Comparison of ENCODE assay signal across 11 cellular contexts in genomic region chr18:37391698-37392548, GRCh38.
DNase-seq lines count a peak whose midpoint lies in the region; ATAC-seq and TF ChIP-seq lines count a peak whose summit lies in the region.
"Had no signal": no experiment of that assay in that cellular context is flagged by ENCODE, and none has a peak within 500 bp of the region (broad histone marks: within the 10 kb centered on the region; RNA-seq: fewer than 3 reads in every experiment).

No MANE protein-coding gene starts in this region.

- H3K4me1 ChIP-seq in mucosa of descending colon (ENCODE audit: low read depth): no peaks in the 10 kb centered on the region

- DNase-seq in dorsolateral prefrontal cortex (peak in 1 of 10 donors; percentile 59), mucosa of descending colon (no peak), NCI-H510A (lab: John Stamatoyannopoulos, UW) (no peak), HT-29 (ENCODE audit: low spot score) (no peak), left cardiac atrium (no peak)
- DNase-seq: SIG-M5 had no signal

- H3K27ac ChIP-seq in dorsolateral prefrontal cortex: peak overlapping the region in 58 of 59 donors; percentile 30 to 91 (median 82)
- H3K27ac ChIP-seq: vagina had no signal

- H3K4me3 ChIP-seq in dorsolateral prefrontal cortex (peak overlapping the region in 3 of 59 donors; percentile 1 to 14 (median 10)), mucosa of descending colon (no peak overlapping the region)
- H3K4me3 ChIP-seq: vagina had no signal

- peak; percentile 65 for ATAC-seq in GM18498 (IDR thresholded peaks at IDR 0.05; ENCODE audit: unreplicated experiment)
- ATAC-seq in GM21390 (IDR thresholded peaks at IDR 0.05; ENCODE audit: unreplicated experiment): peak; percentile 69
- peak; percentile 68 for ATAC-seq in HG03108 (IDR thresholded peaks at IDR 0.05; ENCODE audit: unreplicated experiment)
- no peak for ATAC-seq in mucosa of descending colon
- no peak for ATAC-seq in left cardiac atrium
- ATAC-seq: activated naive CD4-positive, alpha-beta T cell treated with anti-CD3 and anti-CD28 coated beads, Interleukin-2, amount 50 U/mL, for 72 hours had no signal

- peaks cover 9% of the 10 kb centered on the region for H3K9me3 ChIP-seq in mucosa of descending colon

- TF ChIP-seq CTCF in dorsolateral prefrontal cortex (IDR thresholded peaks at IDR 0.05 in 54 of 56, conservative IDR thresholded peaks at IDR 0.05 in 2 of 56; ENCODE audit: low read depth in 1 of 56, partially characterized antibody in 56 of 56) (no peak), mucosa of descending colon (IDR thresholded peaks at IDR 0.05) (no peak)

- intact Hi-C loops in dorsolateral prefrontal cortex (cut with DNase I) (loop anchor here in 1 of 2 donors (10.0 kb wide), 1 partner anchor 173 kb away; the partner anchor contains the start of gene CELF4), mucosa of descending colon (cut with DNase I, micrococcal nuclease) (no loop called here), left cardiac atrium (cut with DNase I) (no loop called here)

- H3K36me3 ChIP-seq in mucosa of descending colon (ENCODE audit: low read depth): no peaks in the 10 kb centered on the region
- H3K36me3 ChIP-seq: vagina had no signal

- peaks cover 0 to 3% (median 0%) of the 10 kb centered on the region in 45 donors for H3K27me3 ChIP-seq in dorsolateral prefrontal cortex
- H3K27me3 ChIP-seq: vagina had no signal

Comparison
In these comparisons a context has a peak if more than half of its experiments do, and no peak if none do; other contexts are left out.
1. ATAC-seq: peak in GM18498 (single experiment), GM21390 (single experiment) and HG03108 (single experiment); none in mucosa of descending colon (single experiment) and left cardiac atrium (0 of 2).